In genomic region chr14:34982421-34983147, GRCh38 we compare ENCODE assay signal across 8 cellular contexts. TPM values are rescaled to one million over a fixed set of nuclear protein-coding genes. Genes with fewer than 3 reads are reported as not detected.
DNase-seq lines count a peak whose midpoint lies in the region; ATAC-seq and TF ChIP-seq lines count a peak whose summit lies in the region.

SRP54 (plus strand) TSS chr14:34982992; CDS start chr14:34996710, 13,718 bp downstream.

- no peaks in the 10 kb centered on the region for H3K27me3 ChIP-seq in hepatocyte

- peaks cover 67% of the 10 kb centered on the region for H3K79me2 ChIP-seq in hepatocyte

- peaks cover 3% of the 10 kb centered on the region for H4K20me1 ChIP-seq in hepatocyte (ENCODE audit: insufficient read depth, poor library complexity, severe bottlenecking)

- DNase-seq in NCI-H2029 treated with DMSO at 0.1 percent for 48 hours (lab: John Stamatoyannopoulos, UW) (peak; percentile 100), T-helper 9 cell (peak; percentile 99), astrocyte of the hippocampus (ENCODE audit: low read depth, low spot score) (peak; percentile 98), hepatocyte (ENCODE audit: low spot score) (peak; percentile 100), renal cortical epithelial cell (ENCODE audit: low read depth) (peak; percentile 96)

- no peaks in the 10 kb centered on the region for H3K9me3 ChIP-seq in hepatocyte (ENCODE audit: low read depth)

- ATAC-seq in GM18511 (IDR thresholded peaks at IDR 0.05; ENCODE audit: unreplicated experiment) (peak; percentile 87), HG03025 (IDR thresholded peaks at IDR 0.05; ENCODE audit: low FRiP score, unreplicated experiment) (peak; percentile 78)

- under 1% methylated on average over 41 of the region's 45 CpGs for WGBS in hepatocyte (ENCODE audit: low lambda C conversion rate, missing lambda C conversion rate)

- peak within 1 kb of the TSS; percentile 67 for H3K4me3 ChIP-seq in hepatocyte

- H2AFZ ChIP-seq in hepatocyte = peak within 1 kb of the TSS; percentile 61

- no peaks in the 10 kb centered on the region for H3K9me2 ChIP-seq in hepatocyte (replicated peaks; ENCODE audit: insufficient read depth)

- H3K4me1 ChIP-seq in hepatocyte (ENCODE audit: insufficient read depth) = peaks cover 22% of the 10 kb centered on the region

- H3K4me2 ChIP-seq in hepatocyte = peak within 1 kb of the TSS; percentile 93

- H3K27ac ChIP-seq in 22Rv1 (peak within 1 kb of the TSS; percentile 97), hepatocyte (peak within 1 kb of the TSS; percentile 93)

- TF ChIP-seq CTCF in 22Rv1 (IDR thresholded peaks at IDR 0.05) = no peak
- TF ChIP-seq CTCF in hepatocyte (IDR thresholded peaks at IDR 0.05; ENCODE audit: poor library complexity) = no peak

- no peaks in the 10 kb centered on the region for H3K36me3 ChIP-seq in hepatocyte (replicated peaks; ENCODE audit: insufficient read depth, low read depth)

RNA-seq across cellular contexts. Expression of gene SRP54, which starts in this region (rescaled TPM):
- total RNA-seq in hepatocyte (85.1 and 96.2 TPM in 2 replicates), renal cortical epithelial cell (117 and 122 TPM in 2 replicates)
- 63.1 and 77.1 TPM in 2 replicates for polyA plus RNA-seq in hepatocyte

Comparison
In these comparisons a context has a peak if more than half of its experiments do, and no peak if none do; other contexts are left out.
1. Peak in every context shown above with its lines: DNase-seq, ATAC-seq, H3K4me3 ChIP-seq and H3K27ac ChIP-seq.